Comparison of ENCODE assay signal across 1 cellular context in genomic region chr9:35102769-35103659, GRCh38.
TF ChIP-seq lines count a peak whose summit lies in the region.

A gene with protein sequence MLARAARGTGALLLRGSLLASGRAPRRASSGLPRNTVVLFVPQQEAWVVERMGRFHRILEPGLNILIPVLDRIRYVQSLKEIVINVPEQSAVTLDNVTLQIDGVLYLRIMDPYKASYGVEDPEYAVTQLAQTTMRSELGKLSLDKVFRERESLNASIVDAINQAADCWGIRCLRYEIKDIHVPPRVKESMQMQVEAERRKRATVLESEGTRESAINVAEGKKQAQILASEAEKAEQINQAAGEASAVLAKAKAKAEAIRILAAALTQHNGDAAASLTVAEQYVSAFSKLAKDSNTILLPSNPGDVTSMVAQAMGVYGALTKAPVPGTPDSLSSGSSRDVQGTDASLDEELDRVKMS (minus strand): TSS chr9:35103131. CDS start chr9:35103094, 37 bp downstream.

TF ChIP-seq in HepG2, 621 proteins besides CTCF, POLR2A, EP300 and RAD21 (continued from another document and continues in another):
- TF ChIP-seq PRPF4 (IDR thresholded peaks at IDR 0.05; ENCODE audit: low read depth, low read length, poor library complexity, severe bottlenecking) (no peak), REST (IDR thresholded peaks at IDR 0.05; ENCODE audit: borderline replicate concordance in 1 of 2, low read depth in 1 of 2, low read length in 2 of 2) (peak in 1 of 2 experiments; percentile 70; a peak in 1 of 4 replicates), ASH2L (IDR thresholded peaks at IDR 0.05; ENCODE audit: insufficient read length, low read depth, low read length) (peak; percentile 85), MLXIP (CRISPR knock-in tag; IDR thresholded peaks at IDR 0.05; ENCODE audit: borderline replicate concordance) (no peak), AGO2 (optimal IDR thresholded peaks at IDR 0.05; ENCODE audit: low read depth, low read length) (peak; percentile 66), ZNF136 (CRISPR knock-in tag; IDR thresholded peaks at IDR 0.05; ENCODE audit: low read depth) (0 out of 2 replicates have a peak, but pooled peaks have one; percentile 81), HDAC1 (CRISPR knock-in tag; IDR thresholded peaks at IDR 0.05) (peak; percentile 96), PCBP2 (optimal IDR thresholded peaks at IDR 0.05; ENCODE audit: low read depth, low read length, poor library complexity, severe bottlenecking) (no peak), MAFG (CRISPR knock-in tag; IDR thresholded peaks at IDR 0.05) (no peak), NFYC (CRISPR knock-in tag; IDR thresholded peaks at IDR 0.05) (peak; percentile 91), KLF13 (CRISPR knock-in tag; IDR thresholded peaks at IDR 0.05) (no peak), ZNF451 (CRISPR knock-in tag; IDR thresholded peaks at IDR 0.05) (no peak), ZBTB49 (CRISPR knock-in tag; IDR thresholded peaks at IDR 0.05; ENCODE audit: borderline replicate concordance) (0 out of 2 replicates have a peak, but pooled peaks have one; percentile 30), WIZ (CRISPR knock-in tag; IDR thresholded peaks at IDR 0.05) (peak; percentile 73; the same call in 1 of the 2 replicates), ZNF746 (CRISPR knock-in tag; IDR thresholded peaks at IDR 0.05) (no peak; the same call in none of the 2 replicates), DNMT1 (CRISPR knock-in tag; IDR thresholded peaks at IDR 0.05) (no peak), ZSCAN20 (CRISPR knock-in tag; IDR thresholded peaks at IDR 0.05; ENCODE audit: borderline replicate concordance) (0 out of 2 replicates have a peak, but pooled peaks have one; percentile 66), PAX8 (CRISPR knock-in tag; IDR thresholded peaks at IDR 0.05; ENCODE audit: borderline replicate concordance) (no peak), YEATS4 (CRISPR knock-in tag; IDR thresholded peaks at IDR 0.05; ENCODE audit: borderline replicate concordance) (peak; percentile 94), ZNF143 (CRISPR knock-in tag; IDR thresholded peaks at IDR 0.05) (peak; percentile 79), HDAC2 (CRISPR knock-in tag; IDR thresholded peaks at IDR 0.05) (peak; percentile 88), HOXD1 (CRISPR knock-in tag; IDR thresholded peaks at IDR 0.05) (peak; percentile 91; the same call in 1 of the 2 replicates), XBP1 (CRISPR knock-in tag; IDR thresholded peaks at IDR 0.05) (no peak), REXO4 (CRISPR knock-in tag; IDR thresholded peaks at IDR 0.05; ENCODE audit: borderline replicate concordance) (no peak), ZNF770 (CRISPR knock-in tag; IDR thresholded peaks at IDR 0.05) (no peak; the same call in 1 of the 2 replicates), ZNF569 (CRISPR knock-in tag; IDR thresholded peaks at IDR 0.05; ENCODE audit: borderline replicate concordance) (no peak), PHF21A (CRISPR knock-in tag; IDR thresholded peaks at IDR 0.05) (peak; percentile 88; the same call in 1 of the 2 replicates), ZNF790 (CRISPR knock-in tag; IDR thresholded peaks at IDR 0.05; ENCODE audit: borderline replicate concordance) (no peak; the same call in 1 of the 2 replicates), IRX3 (CRISPR knock-in tag; IDR thresholded peaks at IDR 0.05; ENCODE audit: borderline replicate concordance, low read depth) (peak; percentile 35; the same call in 1 of the 2 replicates), ZNF205 (CRISPR knock-in tag; IDR thresholded peaks at IDR 0.05) (peak; percentile 84; the same call in 1 of the 2 replicates), ZSCAN21 (CRISPR knock-in tag; IDR thresholded peaks at IDR 0.05; ENCODE audit: borderline replicate concordance) (0 out of 2 replicates have a peak, but pooled peaks have one; percentile 36), ZMYM2 (CRISPR knock-in tag; IDR thresholded peaks at IDR 0.05) (no peak), RBAK (CRISPR knock-in tag; IDR thresholded peaks at IDR 0.05) (no peak), RARA (CRISPR knock-in tag; IDR thresholded peaks at IDR 0.05) (peak; percentile 23; the same call in 1 of the 2 replicates)
- TF ChIP-seq, protein P1, sequence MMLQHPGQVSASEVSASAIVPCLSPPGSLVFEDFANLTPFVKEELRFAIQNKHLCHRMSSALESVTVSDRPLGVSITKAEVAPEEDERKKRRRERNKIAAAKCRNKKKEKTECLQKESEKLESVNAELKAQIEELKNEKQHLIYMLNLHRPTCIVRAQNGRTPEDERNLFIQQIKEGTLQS (CRISPR knock-in tag; IDR thresholded peaks at IDR 0.05): peak; percentile 54; the same call in 1 of the 2 replicates
- TF ChIP-seq, protein P2, sequence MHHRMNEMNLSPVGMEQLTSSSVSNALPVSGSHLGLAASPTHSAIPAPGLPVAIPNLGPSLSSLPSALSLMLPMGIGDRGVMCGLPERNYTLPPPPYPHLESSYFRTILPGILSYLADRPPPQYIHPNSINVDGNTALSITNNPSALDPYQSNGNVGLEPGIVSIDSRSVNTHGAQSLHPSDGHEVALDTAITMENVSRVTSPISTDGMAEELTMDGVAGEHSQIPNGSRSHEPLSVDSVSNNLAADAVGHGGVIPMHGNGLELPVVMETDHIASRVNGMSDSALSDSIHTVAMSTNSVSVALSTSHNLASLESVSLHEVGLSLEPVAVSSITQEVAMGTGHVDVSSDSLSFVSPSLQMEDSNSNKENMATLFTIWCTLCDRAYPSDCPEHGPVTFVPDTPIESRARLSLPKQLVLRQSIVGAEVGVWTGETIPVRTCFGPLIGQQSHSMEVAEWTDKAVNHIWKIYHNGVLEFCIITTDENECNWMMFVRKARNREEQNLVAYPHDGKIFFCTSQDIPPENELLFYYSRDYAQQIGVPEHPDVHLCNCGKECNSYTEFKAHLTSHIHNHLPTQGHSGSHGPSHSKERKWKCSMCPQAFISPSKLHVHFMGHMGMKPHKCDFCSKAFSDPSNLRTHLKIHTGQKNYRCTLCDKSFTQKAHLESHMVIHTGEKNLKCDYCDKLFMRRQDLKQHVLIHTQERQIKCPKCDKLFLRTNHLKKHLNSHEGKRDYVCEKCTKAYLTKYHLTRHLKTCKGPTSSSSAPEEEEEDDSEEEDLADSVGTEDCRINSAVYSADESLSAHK (CRISPR knock-in tag; IDR thresholded peaks at IDR 0.05; ENCODE audit: borderline replicate concordance): no peak
- TF ChIP-seq, protein P3, sequence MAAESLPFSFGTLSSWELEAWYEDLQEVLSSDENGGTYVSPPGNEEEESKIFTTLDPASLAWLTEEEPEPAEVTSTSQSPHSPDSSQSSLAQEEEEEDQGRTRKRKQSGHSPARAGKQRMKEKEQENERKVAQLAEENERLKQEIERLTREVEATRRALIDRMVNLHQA (CRISPR knock-in tag; IDR thresholded peaks at IDR 0.05): no peak
- TF ChIP-seq, protein P4, sequence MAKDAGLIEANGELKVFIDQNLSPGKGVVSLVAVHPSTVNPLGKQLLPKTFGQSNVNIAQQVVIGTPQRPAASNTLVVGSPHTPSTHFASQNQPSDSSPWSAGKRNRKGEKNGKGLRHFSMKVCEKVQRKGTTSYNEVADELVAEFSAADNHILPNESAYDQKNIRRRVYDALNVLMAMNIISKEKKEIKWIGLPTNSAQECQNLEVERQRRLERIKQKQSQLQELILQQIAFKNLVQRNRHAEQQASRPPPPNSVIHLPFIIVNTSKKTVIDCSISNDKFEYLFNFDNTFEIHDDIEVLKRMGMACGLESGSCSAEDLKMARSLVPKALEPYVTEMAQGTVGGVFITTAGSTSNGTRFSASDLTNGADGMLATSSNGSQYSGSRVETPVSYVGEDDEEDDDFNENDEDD (CRISPR knock-in tag; IDR thresholded peaks at IDR 0.05; ENCODE audit: borderline replicate concordance): peak; percentile 90
- TF ChIP-seq, protein P5, sequence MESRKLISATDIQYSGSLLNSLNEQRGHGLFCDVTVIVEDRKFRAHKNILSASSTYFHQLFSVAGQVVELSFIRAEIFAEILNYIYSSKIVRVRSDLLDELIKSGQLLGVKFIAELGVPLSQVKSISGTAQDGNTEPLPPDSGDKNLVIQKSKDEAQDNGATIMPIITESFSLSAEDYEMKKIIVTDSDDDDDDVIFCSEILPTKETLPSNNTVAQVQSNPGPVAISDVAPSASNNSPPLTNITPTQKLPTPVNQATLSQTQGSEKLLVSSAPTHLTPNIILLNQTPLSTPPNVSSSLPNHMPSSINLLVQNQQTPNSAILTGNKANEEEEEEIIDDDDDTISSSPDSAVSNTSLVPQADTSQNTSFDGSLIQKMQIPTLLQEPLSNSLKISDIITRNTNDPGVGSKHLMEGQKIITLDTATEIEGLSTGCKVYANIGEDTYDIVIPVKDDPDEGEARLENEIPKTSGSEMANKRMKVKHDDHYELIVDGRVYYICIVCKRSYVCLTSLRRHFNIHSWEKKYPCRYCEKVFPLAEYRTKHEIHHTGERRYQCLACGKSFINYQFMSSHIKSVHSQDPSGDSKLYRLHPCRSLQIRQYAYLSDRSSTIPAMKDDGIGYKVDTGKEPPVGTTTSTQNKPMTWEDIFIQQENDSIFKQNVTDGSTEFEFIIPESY (CRISPR knock-in tag; IDR thresholded peaks at IDR 0.05): 0 out of 2 replicates have a peak, but pooled peaks have one; percentile 51
